10 cellular contexts compared by ENCODE assay signal in genomic region chr22:41558241-41558630, GRCh38. TPM values are rescaled to one million over a fixed set of nuclear protein-coding genes. Genes with fewer than 3 reads are reported as not detected.
DNase-seq lines count a peak whose midpoint lies in the region; ATAC-seq, FAIRE-seq and TF ChIP-seq lines count a peak whose summit lies in the region.
"Not testable (repeated sequence)": the region's sequence is repeated elsewhere in the genome, so short reads cannot be mapped to it uniquely, and the experiment has no call there.
"Had no signal": no experiment of that assay in that cellular context is flagged by ENCODE, and none has a peak within 500 bp of the region (broad histone marks: within the 10 kb centered on the region; RNA-seq: fewer than 3 reads in every experiment).

No MANE protein-coding gene starts in this region.

- H3K36me3 Mint-ChIP-seq in GM23338 (ENCODE audit: low read depth), result not testable (repeated sequence)

- peak; percentile 20 for FAIRE-seq in urothelium cell line (lab: Jason Lieb, UNC)

- TF ChIP-seq CTCF in GM23338 (conservative IDR thresholded peaks at IDR 0.05; ENCODE audit: low read depth in 2 of 2); adrenal gland (IDR thresholded peaks at IDR 0.05); esophagus squamous epithelium (IDR thresholded peaks at IDR 0.05); lung (IDR thresholded peaks at IDR 0.05; ENCODE audit: control extremely low read depth, extremely low read depth); stomach (IDR thresholded peaks at IDR 0.05): not testable (repeated sequence)

- not testable (repeated sequence) for H3K9ac ChIP-seq in neuronal stem cell (ENCODE audit: low read depth, low read length, poor library complexity)

- not testable (repeated sequence) for H3F3A ChIP-seq in GM23338 (replicated peaks; ENCODE audit: low read depth)

- H3K9me2 ChIP-seq in GM23338 (ENCODE audit: insufficient read depth), result not testable (repeated sequence)

- H3K4me3 ChIP-seq in GM23338; adrenal gland; esophagus squamous epithelium; right cardiac atrium (ENCODE audit: low read length); lung; neuronal stem cell (ENCODE audit: low read length in 2 of 2); stomach: not testable (repeated sequence)

- not testable (repeated sequence) for H3K9me3 Mint-ChIP-seq in GM23338

- intact Hi-C loops in adrenal gland (cut with DNase I); esophagus squamous epithelium (cut with DNase I); right cardiac atrium (cut with DNase I); stomach (cut with DNase I; ENCODE audit: low total_unique reads): not testable (repeated sequence)

- H3K27me3 Mint-ChIP-seq in GM23338 (ENCODE audit: insufficient read depth, low read depth, poor library complexity), result peaks cover 22% of the 10 kb centered on the region

- not testable (repeated sequence) for H3K23ac ChIP-seq in neuronal stem cell (ENCODE audit: low read depth, low read length, poor library complexity)

- H3K4me1 ChIP-seq in GM23338 (ENCODE audit: insufficient read depth) (peaks cover 26% of the 10 kb centered on the region), adrenal gland (replicated peaks in 1 of 2) (peaks cover 29 to 43% of the 10 kb centered on the region in 2 donors), esophagus squamous epithelium (peaks cover 3 to 46% (median 10%) of the 10 kb centered on the region in 3 donors), neuronal stem cell (ENCODE audit: control insufficient read depth in 2 of 2, insufficient read depth in 1 of 2, low read depth in 1 of 2, low read length in 2 of 2) (peaks cover 24 to 48% of the 10 kb centered on the region in 2 donors), stomach (peaks cover 13 to 42% (median 34%) of the 10 kb centered on the region in 4 donors)
- H3K4me1 ChIP-seq in right cardiac atrium (ENCODE audit: control insufficient read depth, insufficient read depth, low read length); lung (ENCODE audit: control insufficient read depth in 2 of 2, insufficient read depth in 2 of 2, low read length in 2 of 2): not testable (repeated sequence)

- not testable (repeated sequence) for H4K8ac ChIP-seq in neuronal stem cell (ENCODE audit: low read depth, low read length)

- H3K36me3 ChIP-seq in GM23338 (ENCODE audit: insufficient read depth); adrenal gland (replicated peaks in 1 of 2); esophagus squamous epithelium; lung (ENCODE audit: control insufficient read depth in 2 of 2, insufficient read depth in 2 of 2, low read length in 2 of 2); neuronal stem cell (replicated peaks in 1 of 2; ENCODE audit: control insufficient read depth in 2 of 2, insufficient read depth in 2 of 2, low read length in 2 of 2); stomach: not testable (repeated sequence)

- H2AFZ ChIP-seq in GM23338, result peak overlapping the region; percentile 86; the same call in 1 of the 2 replicates
- H2AFZ ChIP-seq in neuronal stem cell (ENCODE audit: low read length), result not testable (repeated sequence)

- not testable (repeated sequence) for H2BK5ac ChIP-seq in neuronal stem cell (ENCODE audit: low read length)

- H3K4me1 Mint-ChIP-seq in GM23338, result peaks cover 45% of the 10 kb centered on the region

- not testable (repeated sequence) for H3K4me2 ChIP-seq in GM23338; neuronal stem cell (ENCODE audit: insufficient read depth, low read length, poor library complexity, severe bottlenecking)

- H2BK12ac ChIP-seq in neuronal stem cell (ENCODE audit: low read length), result not testable (repeated sequence)

- H3K18ac ChIP-seq in neuronal stem cell (ENCODE audit: low read length), result not testable (repeated sequence)

- H4K20me1 ChIP-seq in GM23338 (replicated peaks; ENCODE audit: insufficient read depth), result not testable (repeated sequence)

- H2BK120ac ChIP-seq in neuronal stem cell (ENCODE audit: low read depth, low read length), result peak overlapping the region; percentile 11

- H3K9me3 ChIP-seq in adrenal gland (replicated peaks in 1 of 3); esophagus squamous epithelium; right cardiac atrium (ENCODE audit: control insufficient read depth, low read length); lung (ENCODE audit: control insufficient read depth in 2 of 2, insufficient read depth in 1 of 2, low read length in 1 of 2); neuronal stem cell (replicated peaks in 1 of 2; ENCODE audit: control insufficient read depth in 2 of 2, insufficient read depth in 1 of 2, low read depth in 1 of 2, low read length in 2 of 2); stomach: not testable (repeated sequence)

- not testable (repeated sequence) for ATAC-seq in GM23338; right cardiac atrium; lung (ENCODE audit: insufficient read depth, low FRiP score)

- TF ChIP-seq EP300 in stomach (IDR thresholded peaks at IDR 0.05), result not testable (repeated sequence)

- not testable (repeated sequence) for H3K79me1 ChIP-seq in neuronal stem cell (ENCODE audit: low read depth, low read length)

- 87 to 96% (median 92%) methylated on average over 12 to 13 of the region's 13 CpGs for WGBS in adrenal gland, 4 donors
- WGBS in esophagus squamous epithelium, 2 donors, result 84% methylated on average over 10 to 11 of the region's 13 CpGs
- WGBS in right cardiac atrium, result 88% methylated on average over 13 of the region's 13 CpGs
- 90 to 95% methylated on average over 13 of the region's 13 CpGs for whole genome bisulfite sequencing in lung, 2 donors
- no CpG with 5 or more reads among the region's 13 CpGs for WGBS in neuronal stem cell (ENCODE audit: extremely low coverage in 2 of 2, insufficient read length in 2 of 2, insufficient replicate concordance in 1 of 2), 2 donors
- 86 to 96% (median 94%) methylated on average over 13 of the region's 13 CpGs for WGBS in stomach, 5 donors

- not testable (repeated sequence) for H2BK15ac ChIP-seq in neuronal stem cell (ENCODE audit: low read length)

- not testable (repeated sequence) for H3K14ac ChIP-seq in neuronal stem cell (ENCODE audit: low read length)

- not testable (repeated sequence) for H3K27me3 ChIP-seq in GM23338 (ENCODE audit: insufficient read depth); adrenal gland; right cardiac atrium (ENCODE audit: control insufficient read depth, insufficient read depth); lung (ENCODE audit: control insufficient read depth, insufficient read depth); neuronal stem cell (ENCODE audit: control insufficient read depth in 3 of 3, insufficient read depth in 3 of 3, low read depth in 1 of 3, low read length in 3 of 3)
- H3K27me3 ChIP-seq in esophagus squamous epithelium, result peaks cover 0 to 44% (median 0%) of the 10 kb centered on the region in 4 donors
- peaks cover 0 to 11% (median 5%) of the 10 kb centered on the region in 3 donors for H3K27me3 ChIP-seq in stomach

- H3K27ac Mint-ChIP-seq in GM23338, result not testable (repeated sequence)

- DNase-seq in GM23338 (ENCODE audit: low spot score); adrenal gland; esophagus squamous epithelium (lab: John Stamatoyannopoulos, UW); right cardiac atrium; lung (ENCODE audit: low spot score); neuronal stem cell (ENCODE audit: low spot score); stomach; urothelium cell line (ENCODE audit: low spot score): not testable (repeated sequence)

- not testable (repeated sequence) for TF ChIP-seq POLR2A in adrenal gland (IDR thresholded peaks at IDR 0.05); esophagus squamous epithelium (IDR thresholded peaks at IDR 0.05); stomach (IDR thresholded peaks at IDR 0.05)

- not testable (repeated sequence) for H4K91ac ChIP-seq in neuronal stem cell (ENCODE audit: low read depth, low read length, poor library complexity)

- not testable (repeated sequence) for H3K4me3 Mint-ChIP-seq in GM23338

- not testable (repeated sequence) for H3K79me2 ChIP-seq in GM23338 (replicated peaks; ENCODE audit: insufficient read depth)

- H3K27ac ChIP-seq in GM23338 (ENCODE audit: low read depth); neuronal stem cell (replicated peaks; ENCODE audit: low read length): not testable (repeated sequence)
- H3K27ac ChIP-seq in adrenal gland (peak overlapping the region in 3 of 5 donors; percentile 70 to 86 (median 83)), esophagus squamous epithelium (peak overlapping the region; percentile 12 to 76 (median 64)), right cardiac atrium (ENCODE audit: low read length) (peak overlapping the region; percentile 28), lung (ENCODE audit: low read depth in 1 of 2, low read length in 1 of 2) (peak overlapping the region; percentile 21 to 50), stomach (peak overlapping the region in 3 of 5 donors; percentile 44 to 65 (median 64))

- peak overlapping the region; percentile 60 for H2AK5ac ChIP-seq in neuronal stem cell (ENCODE audit: low read depth, low read length)

- H3K4ac ChIP-seq in neuronal stem cell (ENCODE audit: low read length), result not testable (repeated sequence)

RNA-seq across cellular contexts. Expression of gene CSDC2, which starts 2.6 kb away (rescaled TPM):
- total RNA-seq in GM23338 (2014; rRNA removed; shearing (Covaris generic)), result 0.35 and 0.47 TPM in 2 replicates
- polyA plus RNA-seq in GM23338 (2016; fragmentation: Nextera tagmentation; extraction: Ambion mirVana), result 0.45 and 0.50 TPM in 2 replicates
- total RNA-seq in adrenal gland, result 100 to 1,000 TPM in 7 of 8 donors, 10 to 100 TPM in 1; 81.5 to 281 (median 183) TPM
- 100 to 1,000 TPM in 2 of 3 donors, 1 to 10 TPM in 1; 7.5 to 368 (median 212) TPM for polyA plus RNA-seq in adrenal gland
- 1 to 10 TPM in 2 of 4 donors, under 1 TPM in 2; 0.19 to 2.7 (median 0.73) TPM for total RNA-seq in esophagus squamous epithelium
- total RNA-seq in right cardiac atrium, result 100 to 1,000 TPM; 274 to 342 (median 287) TPM
- polyA plus RNA-seq in right cardiac atrium, result 309 TPM
- total RNA-seq in lung, result 1 to 10 TPM; 1.4 to 8.1 TPM
- 1 to 10 TPM; 3.3 to 5.6 TPM for polyA plus RNA-seq in lung
- 1.4 TPM for polyA plus RNA-seq in neuronal stem cell (2013, experiment 1 of 2)
- polyA plus RNA-seq in neuronal stem cell (2013, experiment 2 of 2), result 1.4 TPM
- total RNA-seq in stomach, result 1 to 10 TPM in 3 of 5 donors, under 1 TPM in 1, not detected in 1; 0.89 to 6.5 (median 1.4) TPM
- polyA plus RNA-seq in stomach, result 1 to 10 TPM; 1.8 to 5.5 (median 2.8) TPM
- total RNA-seq: CD4-positive, alpha-beta memory T cell had no signal
- polyA plus RNA-seq: CD4-positive, alpha-beta memory T cell; GM12878 had no signal

RNA-seq across cellular contexts. Expression of gene POLR3H, which starts 14.0 kb away (rescaled TPM):
- total RNA-seq in GM23338 (2014; rRNA removed; shearing (Covaris generic)), result 18.6 and 19.0 TPM in 2 replicates
- polyA plus RNA-seq in GM23338 (2016; fragmentation: Nextera tagmentation; extraction: Ambion mirVana), result 26.5 and 28.7 TPM in 2 replicates
- 10 to 100 TPM; 18.7 to 92.6 (median 41.8) TPM for total RNA-seq in adrenal gland
- polyA plus RNA-seq in adrenal gland, result 10 to 100 TPM; 45.1 to 61.5 (median 53.6) TPM
- 10 to 100 TPM; 13.7 to 23.3 (median 16.1) TPM for total RNA-seq in esophagus squamous epithelium
- total RNA-seq in right cardiac atrium, result 10 to 100 TPM; 21.0 to 26.7 (median 25.3) TPM
- polyA plus RNA-seq in right cardiac atrium, result 24.6 TPM
- total RNA-seq in lung, result 10 to 100 TPM; 12.1 to 65.9 TPM
- 10 to 100 TPM; 31.0 to 48.6 TPM for polyA plus RNA-seq in lung
- polyA plus RNA-seq in neuronal stem cell (2013, experiment 1 of 2), result 16.8 TPM
- 16.3 TPM for polyA plus RNA-seq in neuronal stem cell (2013, experiment 2 of 2)
- total RNA-seq in stomach, result 10 to 100 TPM in 2 of 5 donors, 1 to 10 TPM in 3; 2.6 to 13.4 (median 7.1) TPM
- polyA plus RNA-seq in stomach, result 10 to 100 TPM; 16.6 to 21.7 (median 16.7) TPM

RNA-seq across cellular contexts. Expression of gene PMM1, which starts 31.4 kb away (rescaled TPM):
- 8.7 and 12.1 TPM in 2 replicates for total RNA-seq in GM23338 (2014; rRNA removed; shearing (Covaris generic))
- polyA plus RNA-seq in GM23338 (2016; fragmentation: Nextera tagmentation; extraction: Ambion mirVana) (9.9 TPM in 2 replicates), adrenal gland (10 to 100 TPM; 37.8 to 53.0 (median 43.0) TPM), right cardiac atrium (19.1 TPM), lung (10 to 100 TPM; 32.7 to 55.3 TPM), stomach (100 to 1,000 TPM in 2 of 3 donors, 10 to 100 TPM in 1; 54.6 to 126 (median 102) TPM)
- total RNA-seq in adrenal gland (100 to 1,000 TPM in 1 of 8 donors, 10 to 100 TPM in 7; 49.5 to 105 (median 74.0) TPM), esophagus squamous epithelium (10 to 100 TPM; 17.9 to 65.2 (median 49.5) TPM), right cardiac atrium (10 to 100 TPM; 12.6 to 21.4 (median 18.3) TPM), lung (10 to 100 TPM; 23.0 to 62.2 TPM), stomach (100 to 1,000 TPM in 1 of 5 donors, 10 to 100 TPM in 4; 15.2 to 131 (median 41.9) TPM)
- polyA plus RNA-seq in neuronal stem cell (2013, experiment 1 of 2), result 13.7 TPM
- 12.6 TPM for polyA plus RNA-seq in neuronal stem cell (2013, experiment 2 of 2)

Comparison
In these comparisons a context has a peak if more than half of its experiments do, and no peak if none do; other contexts are left out.
1. RNA of gene CSDC2, which starts 2.6 kb away (total RNA-seq): 274 to 342 TPM in right cardiac atrium and 81.5 to 281 TPM in adrenal gland; 1.4 to 8.1 TPM in lung, 0.19 to 2.7 TPM in esophagus squamous epithelium, 0.89 to 6.5 TPM in stomach and 0.35 to 0.47 TPM in GM23338; every median in the first group is over 4 times any median in the second.